Comparison of ENCODE assay signal across 19 cellular contexts in genomic region chr11:111452817-111453607, GRCh38. TPM values are rescaled to one million over a fixed set of nuclear protein-coding genes. Genes with fewer than 3 reads are reported as not detected.
DNase-seq lines count a peak whose midpoint lies in the region; ATAC-seq, FAIRE-seq and TF ChIP-seq lines count a peak whose summit lies in the region.
"Had no signal": no experiment of that assay in that cellular context is flagged by ENCODE, and none has a peak within 500 bp of the region (broad histone marks: within the 10 kb centered on the region; RNA-seq: fewer than 3 reads in every experiment).

No MANE protein-coding gene starts in this region.

- no peaks in the 10 kb centered on the region for H3K9me3 Mint-ChIP-seq in HFFc6
- no peaks in the 10 kb centered on the region for H3K9me3 Mint-ChIP-seq in activated naive CD8-positive, alpha-beta T cell treated with anti-CD3 and anti-CD28 coated beads for 36 hours
- H3K9me3 Mint-ChIP-seq: CD8-positive, alpha-beta memory T cell; H9 had no signal

- no peak overlapping the region for H3K4me3 Mint-ChIP-seq in HFFc6
- no peak overlapping the region for H3K4me3 Mint-ChIP-seq in activated naive CD8-positive, alpha-beta T cell treated with anti-CD3 and anti-CD28 coated beads for 36 hours
- H3K4me3 Mint-ChIP-seq: CD8-positive, alpha-beta memory T cell; H9 had no signal

- DNase-seq in GM12892 (ENCODE audit: insufficient read length) (no peak), HFFc6 (no peak), ecto neural progenitor cell (ENCODE audit: low spot score) (peak; percentile 28), substantia nigra (lab: John Stamatoyannopoulos, UW) (no peak), NCI-H1694 (lab: John Stamatoyannopoulos, UW) (no peak)
- no peak for DNase-seq in activated naive CD8-positive, alpha-beta T cell treated with anti-CD3 and anti-CD28 coated beads for 36 hours
- DNase-seq: AML-193; Caco-2; CD8-positive, alpha-beta memory T cell; DND-41; GDM1; GOT3; H9 had no signal

- no peaks in the 10 kb centered on the region for H3K36me3 Mint-ChIP-seq in HFFc6 (ENCODE audit: low read depth)
- no peaks in the 10 kb centered on the region for H3K36me3 Mint-ChIP-seq in activated naive CD8-positive, alpha-beta T cell treated with anti-CD3 and anti-CD28 coated beads for 36 hours
- H3K36me3 Mint-ChIP-seq: CD8-positive, alpha-beta memory T cell had no signal

- no peak for TF ChIP-seq POLR2A in GM12892 (IDR thresholded peaks at IDR 0.05; ENCODE audit: low read depth, low read length)

- no peak for TF ChIP-seq CTCF in HFFc6 (IDR thresholded peaks at IDR 0.05)

- peaks cover 8% of the 10 kb centered on the region for H3K27me3 Mint-ChIP-seq in HFFc6 (ENCODE audit: insufficient read depth)
- no peaks in the 10 kb centered on the region for H3K27me3 Mint-ChIP-seq in activated naive CD8-positive, alpha-beta T cell treated with anti-CD3 and anti-CD28 coated beads for 36 hours

- peak; percentile 27 for FAIRE-seq in GM12892 (lab: Jason Lieb, UNC)
- FAIRE-seq: A549, HepG2, HTR-8/SVneo had no signal

- peak overlapping the region; percentile 95 for H3K27ac ChIP-seq in substantia nigra (ENCODE audit: low read depth, low read length, poor library complexity, severe bottlenecking)
- H3K27ac ChIP-seq: A549, BLaER1 had no signal

- H3K4me1 Mint-ChIP-seq in HFFc6 (ENCODE audit: low read depth), result peaks cover 35% of the 10 kb centered on the region
- peaks cover 5% of the 10 kb centered on the region for H3K4me1 Mint-ChIP-seq in activated naive CD8-positive, alpha-beta T cell treated with anti-CD3 and anti-CD28 coated beads for 36 hours
- H3K4me1 Mint-ChIP-seq: CD8-positive, alpha-beta memory T cell had no signal

- no peak for ATAC-seq in GM21447 (IDR thresholded peaks at IDR 0.05; ENCODE audit: unreplicated experiment)
- ATAC-seq: A549, HepG2 had no signal

- H3K27ac Mint-ChIP-seq in HFFc6, result peak overlapping the region; percentile 22; the same call in 1 of the 2 replicates
- no peak overlapping the region for H3K27ac Mint-ChIP-seq in activated naive CD8-positive, alpha-beta T cell treated with anti-CD3 and anti-CD28 coated beads for 36 hours
- H3K27ac Mint-ChIP-seq: H9 had no signal

RNA-seq across cellular contexts. Expression of gene BTG4, which starts 59.2 kb away (rescaled TPM):
- not detected for polyA plus RNA-seq in GM12892 (2012; ENCODE audit: missing spikeins)
- not detected for total RNA-seq in HFFc6 (2021; fragmentation: NEBNext Ultra II Directional; extraction: Animal tissue kit (Norgen Biotek cat#: 25700))
- total RNA-seq in activated naive CD8-positive, alpha-beta T cell treated with anti-CD3 and anti-CD28 coated beads for 36 hours, result under 1 TPM; 0.30 to 0.62 TPM
- total RNA-seq: CD8-positive, alpha-beta memory T cell; H9; HepG2 had no signal
- polyA plus RNA-seq: AG04450; CD8-positive, alpha-beta memory T cell; HepG2 had no signal
